In the genomic region with DNA sequence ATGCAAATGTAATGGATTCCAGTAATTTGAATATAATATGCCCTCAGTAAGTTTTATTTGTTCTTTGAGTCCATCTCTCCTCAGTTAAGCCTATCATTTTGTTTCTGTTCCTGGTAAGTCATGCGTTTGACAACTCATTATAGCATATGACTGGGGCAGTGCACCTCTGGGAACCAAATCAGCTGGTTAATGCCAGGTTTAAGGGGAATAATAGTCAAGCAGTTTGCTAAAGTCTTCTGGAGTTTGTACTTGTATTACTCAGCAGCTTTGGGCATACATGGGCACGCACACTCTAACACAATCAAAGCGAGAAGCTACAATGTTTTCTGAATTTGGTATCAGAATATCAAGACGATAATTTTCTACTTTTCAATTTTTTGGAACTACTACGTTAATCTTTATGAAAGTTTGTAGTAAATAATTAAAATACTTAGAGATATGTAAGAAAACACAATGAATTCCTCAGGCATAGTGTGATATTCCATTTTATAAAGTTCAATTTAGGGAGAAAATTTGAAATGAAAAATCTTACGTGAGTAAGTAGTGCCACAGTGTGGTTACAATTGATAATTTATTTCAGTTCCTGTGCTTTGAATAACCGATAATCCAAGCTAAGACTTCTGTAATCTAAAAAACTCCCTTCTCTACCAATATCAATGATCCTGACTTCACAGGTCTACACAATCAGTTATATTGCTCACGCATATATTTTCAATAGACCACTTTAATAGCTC, we compare ENCODE assay signal across 10 cellular contexts. TPM values are rescaled to one million over a fixed set of nuclear protein-coding genes. Genes with fewer than 3 reads are reported as not detected.
DNase-seq lines count a peak whose midpoint lies in the region; ATAC-seq and TF ChIP-seq lines count a peak whose summit lies in the region.
"Had no signal": no experiment of that assay in that cellular context is flagged by ENCODE, and none has a peak within 500 bp of the region (broad histone marks: within the 10 kb centered on the region; RNA-seq: fewer than 3 reads in every experiment).

No MANE protein-coding gene starts in this region.

- no peak overlapping the region for H3K27ac Mint-ChIP-seq in neural progenitor cell
- H3K27ac Mint-ChIP-seq in CD14-positive monocyte = no peak overlapping the region
- H3K27ac Mint-ChIP-seq: dendritic cell treated with granulocyte-macrophage colony-stimulating factor and Interleukin-4, amounts not matched to agents 40 ng/mL and 50 ng/mL, for 4 days; nephron progenitor cell; T-helper 17 cell had no signal

- intact Hi-C loops in CD14-positive monocyte (cut with micrococcal nuclease) = no loop called here

- no peak overlapping the region for H3K4me3 Mint-ChIP-seq in neural progenitor cell
- H3K4me3 Mint-ChIP-seq in CD14-positive monocyte = peak overlapping the region in 1 of 2 donors; percentile 10
- H3K4me3 Mint-ChIP-seq: dendritic cell treated with granulocyte-macrophage colony-stimulating factor and Interleukin-4, amounts not matched to agents 40 ng/mL and 50 ng/mL, for 4 days; nephron progenitor cell; T-helper 17 cell had no signal

- H2AFZ ChIP-seq in neural progenitor cell (replicated peaks) = no peak overlapping the region

- no peak overlapping the region for H3K9ac ChIP-seq in neural progenitor cell

- H3K4me1 ChIP-seq in neural progenitor cell = no peaks in the 10 kb centered on the region

- H3K4me1 Mint-ChIP-seq in neural progenitor cell (no peaks in the 10 kb centered on the region), CD14-positive monocyte (peaks cover 8% of the 10 kb centered on the region)
- H3K4me1 Mint-ChIP-seq: T-helper 17 cell had no signal

- H3K36me3 ChIP-seq in neural progenitor cell = no peaks in the 10 kb centered on the region

- peaks cover 6% of the 10 kb centered on the region for H3K27me3 Mint-ChIP-seq in neural progenitor cell (ENCODE audit: insufficient read depth, low read depth)
- H3K27me3 Mint-ChIP-seq in CD14-positive monocyte (ENCODE audit: low read depth in 3 of 3) = peaks cover 1 to 8% (median 5%) of the 10 kb centered on the region in 3 donors

- H3K79me2 ChIP-seq in neural progenitor cell (ENCODE audit: low read depth) = no peaks in the 10 kb centered on the region

- no peak overlapping the region for H3K4me2 ChIP-seq in neural progenitor cell

- ATAC-seq in GM19328 (IDR thresholded peaks at IDR 0.05; ENCODE audit: unreplicated experiment) = no peak
- ATAC-seq: T-helper 17 cell had no signal

- H3K9me3 ChIP-seq in neural progenitor cell (ENCODE audit: low read depth) = no peaks in the 10 kb centered on the region

- TF ChIP-seq CTCF in neural progenitor cell (IDR thresholded peaks at IDR 0.05) = peak; percentile 33
- TF ChIP-seq CTCF in CD14-positive monocyte (IDR thresholded peaks at IDR 0.05) = no peak

- no peaks in the 10 kb centered on the region for H4K20me1 ChIP-seq in neural progenitor cell (ENCODE audit: low read depth)

- H3K27me3 ChIP-seq in neural progenitor cell = no peaks in the 10 kb centered on the region

- no peak overlapping the region for H3K27ac ChIP-seq in neural progenitor cell

- no peaks in the 10 kb centered on the region for H3K9me3 Mint-ChIP-seq in neural progenitor cell
- H3K9me3 Mint-ChIP-seq in CD14-positive monocyte = no peaks in the 10 kb centered on the region
- H3K9me3 Mint-ChIP-seq: dendritic cell treated with granulocyte-macrophage colony-stimulating factor and Interleukin-4, amounts not matched to agents 40 ng/mL and 50 ng/mL, for 4 days; nephron progenitor cell had no signal

- no peaks in the 10 kb centered on the region for H3K36me3 Mint-ChIP-seq in neural progenitor cell
- H3K36me3 Mint-ChIP-seq in CD14-positive monocyte = no peaks in the 10 kb centered on the region

- DNase-seq in GM03348 (ENCODE audit: low spot score) = peak; percentile 33
- DNase-seq in NCI-H1694 (lab: John Stamatoyannopoulos, UW) = peak; percentile 26
- peak; percentile 34 for DNase-seq in dedifferentiated amniotic fluid mesenchymal stem cell (ENCODE audit: extremely low spot score)
- DNase-seq in neural progenitor cell (ENCODE audit: low spot score) = no peak
- DNase-seq in CD14-positive monocyte (ENCODE audit: low spot score) = no peak
- no peak for DNase-seq in T1000 (lab: John Stamatoyannopoulos, UW)
- DNase-seq: nephron progenitor cell, T-helper 17 cell had no signal

- no peaks in the 10 kb centered on the region for H3F3A ChIP-seq in neural progenitor cell (ENCODE audit: low read depth)

- no peak overlapping the region for H3K4me3 ChIP-seq in neural progenitor cell

RNA-seq across cellular contexts. Expression of a gene that starts 43.8 kb away (rescaled TPM):
- 52.7 and 70.1 TPM in 2 replicates for total RNA-seq in neural progenitor cell (ENCODE audit: low replicate concordance)
- 1 to 10 TPM; 5.9 to 8.7 TPM for polyA plus RNA-seq in CD14-positive monocyte

Comparison
In these comparisons a context has a peak if more than half of its experiments do, and no peak if none do; other contexts are left out.
1. DNase-seq: peak in GM03348 (single experiment), NCI-H1694 (single experiment) and dedifferentiated amniotic fluid mesenchymal stem cell (single experiment); none in neural progenitor cell (single experiment), CD14-positive monocyte (single experiment) and T1000 (single experiment).